10 cellular contexts compared by ENCODE assay signal in the genomic region with DNA sequence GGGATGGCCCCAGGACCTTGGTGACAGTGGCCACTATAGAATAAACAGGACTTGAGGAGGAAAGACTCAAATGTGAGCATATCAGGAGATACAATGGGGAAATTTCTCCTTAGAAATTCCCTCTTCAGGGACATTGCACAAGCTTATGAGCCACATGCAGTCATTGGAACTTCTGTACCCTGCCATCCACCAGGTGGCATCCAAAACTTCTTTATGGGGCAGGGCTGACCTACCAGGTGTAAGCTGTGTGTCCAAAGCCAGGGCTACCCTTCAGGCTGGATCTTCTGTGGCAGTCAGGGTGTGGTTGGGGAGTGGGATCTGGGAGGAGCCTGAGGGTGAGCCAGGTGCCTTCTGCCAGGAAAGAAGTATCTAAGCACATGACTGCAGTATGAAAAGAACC. TPM values are rescaled to one million over a fixed set of nuclear protein-coding genes. Genes with fewer than 3 reads are reported as not detected.
A peak's percentile ranks its signal among the peaks of the same experiment; 100 is the strongest.
DNase-seq lines count a peak whose midpoint lies in the region; ATAC-seq and TF ChIP-seq lines count a peak whose summit lies in the region.
"Had no signal": no experiment of that assay in that cellular context is flagged by ENCODE, and none has a peak within 500 bp of the region (broad histone marks: within the 10 kb centered on the region; RNA-seq: fewer than 3 reads in every experiment).

No MANE protein-coding gene starts in this region.

- H3K79me2 ChIP-seq in HCT116 (ENCODE audit: insufficient read depth, low read length): no peaks in the 10 kb centered on the region

- DNase-seq in AG09309 (ENCODE audit: low read depth) (no peak), HCT116 (ENCODE audit: low read depth, low spot score) (peak; percentile 18), astrocyte of the spinal cord (ENCODE audit: low read depth, low spot score) (peak; percentile 3), left kidney (ENCODE audit: low read depth, low spot score) (peak; percentile 54), NCI-H2029 (lab: John Stamatoyannopoulos, UW) (no peak), NCI-H2029 treated with DMSO at 0.1 percent for 48 hours (lab: John Stamatoyannopoulos, UW) (no peak)
- DNase-seq: activated naive CD8-positive, alpha-beta T cell treated with anti-CD3 and anti-CD28 coated beads, Interleukin-2, amount 50 U/mL, for 24 hours had no signal

- TF ChIP-seq POLR2A in HCT116 (IDR thresholded peaks at IDR 0.05; ENCODE audit: borderline replicate concordance, extremely low read depth, insufficient read depth, insufficient read length): no peak

- POLR2A ChIA-PET in HCT116 (lab: Charles Lee): no interaction called here

- no peaks in the 10 kb centered on the region for H3K4me1 ChIP-seq in HCT116 (ENCODE audit: control insufficient read depth in 1 of 2, insufficient read depth in 2 of 2, low read length in 2 of 2)

- RAD21 ChIA-PET in HCT116 (lab: Charles Lee; ENCODE audit: low non-redundant PET in 1 of 2, low total read pairs in 2 of 2, uncharacterized antibody in 2 of 2, unreplicated experiment in 2 of 2): interaction anchor here (0.5 to 1.2 kb wide), 4 partner anchors 188 to 536 kb away, joined by 3 to 7 read pairs (median 4); no protein-coding TSS in a partner anchor

- no peaks in the 10 kb centered on the region for H4K20me1 ChIP-seq in HCT116 (ENCODE audit: insufficient read depth)

- TF ChIP-seq CTCF in AG09309 (IDR thresholded peaks at IDR 0.05; ENCODE audit: control insufficient read depth, insufficient read depth, low read depth, low read length, missing control alignments) (peak; percentile 39), HCT116 (IDR thresholded peaks at IDR 0.05 in 2 of 3, conservative IDR thresholded peaks at IDR 0.05 in 1 of 3; ENCODE audit: borderline replicate concordance in 1 of 3, insufficient read depth in 1 of 3, low read depth in 2 of 3, low read length in 2 of 3) (peak; percentile 48 to 53 (median 49); a peak in 5 of 6 replicates), astrocyte of the spinal cord (IDR thresholded peaks at IDR 0.05; ENCODE audit: low read depth, low read length) (no peak)

- BruUV-seq in HCT116 (replicated peaks; lab: Mats Ljungman, UMichigan): no TSS peak

- in situ Hi-C loops in astrocyte of the spinal cord (cut with HindIII; ENCODE audit: low sequenced_read_pairs): no loop called here

- H3K9ac ChIP-seq in HCT116 (ENCODE audit: low read length): no peak overlapping the region

- no peaks in the 10 kb centered on the region for H3K36me3 ChIP-seq in HCT116 (ENCODE audit: control insufficient read depth in 1 of 2, insufficient read depth in 2 of 2, low read length in 2 of 2)

- peaks cover 14% of the 10 kb centered on the region; the same call in 1 of the 2 replicates for H3K27me3 ChIP-seq in HCT116 (ENCODE audit: insufficient read depth, low read length)

- intact Hi-C loops in HCT116 (cut with micrococcal nuclease): loop anchor here (1.0 to 5.0 kb wide), 3 partner anchors 188 to 537 kb away; no protein-coding TSS in a partner anchor

- H3K9me2 ChIP-seq in HCT116 (ENCODE audit: insufficient read depth): no peaks in the 10 kb centered on the region

- ATAC-seq in HCT116 (peak; percentile 92), HG02884 (IDR thresholded peaks at IDR 0.05; ENCODE audit: unreplicated experiment) (no peak), HG03025 (IDR thresholded peaks at IDR 0.05; ENCODE audit: low FRiP score, unreplicated experiment) (no peak)
- ATAC-seq: activated naive CD8-positive, alpha-beta T cell treated with anti-CD3 and anti-CD28 coated beads, Interleukin-2, amount 50 U/mL, for 24 hours had no signal

- peak; percentile 64 for TF ChIP-seq RAD21 in HCT116 (IDR thresholded peaks at IDR 0.05; ENCODE audit: low read depth)

- no peak overlapping the region for H3K4me3 ChIP-seq in AG09309 (ENCODE audit: control insufficient read depth, low read depth, low read length)
- H3K4me3 ChIP-seq in HCT116 (replicated peaks in 1 of 2; ENCODE audit: low read depth in 1 of 2, low read length in 2 of 2): no peak overlapping the region
- no peak overlapping the region for H3K4me3 ChIP-seq in astrocyte of the spinal cord (ENCODE audit: low read depth, low read length)
- H3K4me3 ChIP-seq: SK-N-MC had no signal

- no peak overlapping the region for H3K4me2 ChIP-seq in HCT116 (ENCODE audit: low read length)

- no peaks in the 10 kb centered on the region for H3K9me3 ChIP-seq in HCT116 (ENCODE audit: control insufficient read depth in 1 of 2, insufficient read depth in 1 of 2, low read depth in 1 of 2, low read length in 2 of 2)

- H2AFZ ChIP-seq in HCT116 (ENCODE audit: low read depth, low read length, poor library complexity, severe bottlenecking): no peak overlapping the region

- CTCF ChIA-PET in HCT116 (lab: Charles Lee): interaction anchor here (0.6 to 2.4 kb wide), 10 partner anchors 10 to 543 kb away, joined by 3 to 14 read pairs (median 6); no protein-coding TSS in a partner anchor

- H3K27ac ChIP-seq in HCT116 (ENCODE audit: low read depth, low read length): no peak overlapping the region
- H3K27ac ChIP-seq: SK-N-MC had no signal

TF ChIP-seq in HCT116, 20 proteins besides CTCF, POLR2A, EP300 and RAD21:
- TF ChIP-seq ZFX (IDR thresholded peaks at IDR 0.05) (no peak), SIN3A (IDR thresholded peaks at IDR 0.05; ENCODE audit: low read depth) (no peak), SP1 (IDR thresholded peaks at IDR 0.05; ENCODE audit: low read depth) (no peak), JUND (IDR thresholded peaks at IDR 0.05) (no peak), EGR1 (IDR thresholded peaks at IDR 0.05; ENCODE audit: low read depth) (no peak), ELF1 (IDR thresholded peaks at IDR 0.05; ENCODE audit: borderline replicate concordance, low read depth) (no peak), SRF (IDR thresholded peaks at IDR 0.05; ENCODE audit: low read depth) (no peak), CEBPB (IDR thresholded peaks at IDR 0.05; ENCODE audit: low read depth) (no peak), YY1 (IDR thresholded peaks at IDR 0.05; ENCODE audit: extremely low read depth, insufficient replicate concordance, low read depth, low read length) (no peak), CBX3 (IDR thresholded peaks at IDR 0.05; ENCODE audit: low read depth) (no peak), POLR2AphosphoS5 (IDR thresholded peaks at IDR 0.05; ENCODE audit: low read depth, low read length) (no peak), FOSL1 (IDR thresholded peaks at IDR 0.05; ENCODE audit: low read depth) (no peak), EZH2phosphoT487 (IDR thresholded peaks at IDR 0.05; ENCODE audit: borderline replicate concordance) (no peak), TCF7L2 (IDR thresholded peaks at IDR 0.05; ENCODE audit: borderline replicate concordance, extremely low read depth, insufficient read depth, insufficient read length) (no peak), EZH2 (IDR thresholded peaks at IDR 0.05) (no peak), ZNF274 (IDR thresholded peaks at IDR 0.05; ENCODE audit: low read depth, low read length) (no peak)
- TF ChIP-seq, protein P1, sequence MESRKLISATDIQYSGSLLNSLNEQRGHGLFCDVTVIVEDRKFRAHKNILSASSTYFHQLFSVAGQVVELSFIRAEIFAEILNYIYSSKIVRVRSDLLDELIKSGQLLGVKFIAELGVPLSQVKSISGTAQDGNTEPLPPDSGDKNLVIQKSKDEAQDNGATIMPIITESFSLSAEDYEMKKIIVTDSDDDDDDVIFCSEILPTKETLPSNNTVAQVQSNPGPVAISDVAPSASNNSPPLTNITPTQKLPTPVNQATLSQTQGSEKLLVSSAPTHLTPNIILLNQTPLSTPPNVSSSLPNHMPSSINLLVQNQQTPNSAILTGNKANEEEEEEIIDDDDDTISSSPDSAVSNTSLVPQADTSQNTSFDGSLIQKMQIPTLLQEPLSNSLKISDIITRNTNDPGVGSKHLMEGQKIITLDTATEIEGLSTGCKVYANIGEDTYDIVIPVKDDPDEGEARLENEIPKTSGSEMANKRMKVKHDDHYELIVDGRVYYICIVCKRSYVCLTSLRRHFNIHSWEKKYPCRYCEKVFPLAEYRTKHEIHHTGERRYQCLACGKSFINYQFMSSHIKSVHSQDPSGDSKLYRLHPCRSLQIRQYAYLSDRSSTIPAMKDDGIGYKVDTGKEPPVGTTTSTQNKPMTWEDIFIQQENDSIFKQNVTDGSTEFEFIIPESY (IDR thresholded peaks at IDR 0.05; ENCODE audit: extremely low read depth, insufficient replicate concordance, low read length): no peak
- TF ChIP-seq, protein P2, sequence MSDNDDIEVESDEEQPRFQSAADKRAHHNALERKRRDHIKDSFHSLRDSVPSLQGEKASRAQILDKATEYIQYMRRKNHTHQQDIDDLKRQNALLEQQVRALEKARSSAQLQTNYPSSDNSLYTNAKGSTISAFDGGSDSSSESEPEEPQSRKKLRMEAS (IDR thresholded peaks at IDR 0.05): no peak
- TF ChIP-seq, protein P3, sequence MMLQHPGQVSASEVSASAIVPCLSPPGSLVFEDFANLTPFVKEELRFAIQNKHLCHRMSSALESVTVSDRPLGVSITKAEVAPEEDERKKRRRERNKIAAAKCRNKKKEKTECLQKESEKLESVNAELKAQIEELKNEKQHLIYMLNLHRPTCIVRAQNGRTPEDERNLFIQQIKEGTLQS (IDR thresholded peaks at IDR 0.05): no peak
- TF ChIP-seq, protein P4, sequence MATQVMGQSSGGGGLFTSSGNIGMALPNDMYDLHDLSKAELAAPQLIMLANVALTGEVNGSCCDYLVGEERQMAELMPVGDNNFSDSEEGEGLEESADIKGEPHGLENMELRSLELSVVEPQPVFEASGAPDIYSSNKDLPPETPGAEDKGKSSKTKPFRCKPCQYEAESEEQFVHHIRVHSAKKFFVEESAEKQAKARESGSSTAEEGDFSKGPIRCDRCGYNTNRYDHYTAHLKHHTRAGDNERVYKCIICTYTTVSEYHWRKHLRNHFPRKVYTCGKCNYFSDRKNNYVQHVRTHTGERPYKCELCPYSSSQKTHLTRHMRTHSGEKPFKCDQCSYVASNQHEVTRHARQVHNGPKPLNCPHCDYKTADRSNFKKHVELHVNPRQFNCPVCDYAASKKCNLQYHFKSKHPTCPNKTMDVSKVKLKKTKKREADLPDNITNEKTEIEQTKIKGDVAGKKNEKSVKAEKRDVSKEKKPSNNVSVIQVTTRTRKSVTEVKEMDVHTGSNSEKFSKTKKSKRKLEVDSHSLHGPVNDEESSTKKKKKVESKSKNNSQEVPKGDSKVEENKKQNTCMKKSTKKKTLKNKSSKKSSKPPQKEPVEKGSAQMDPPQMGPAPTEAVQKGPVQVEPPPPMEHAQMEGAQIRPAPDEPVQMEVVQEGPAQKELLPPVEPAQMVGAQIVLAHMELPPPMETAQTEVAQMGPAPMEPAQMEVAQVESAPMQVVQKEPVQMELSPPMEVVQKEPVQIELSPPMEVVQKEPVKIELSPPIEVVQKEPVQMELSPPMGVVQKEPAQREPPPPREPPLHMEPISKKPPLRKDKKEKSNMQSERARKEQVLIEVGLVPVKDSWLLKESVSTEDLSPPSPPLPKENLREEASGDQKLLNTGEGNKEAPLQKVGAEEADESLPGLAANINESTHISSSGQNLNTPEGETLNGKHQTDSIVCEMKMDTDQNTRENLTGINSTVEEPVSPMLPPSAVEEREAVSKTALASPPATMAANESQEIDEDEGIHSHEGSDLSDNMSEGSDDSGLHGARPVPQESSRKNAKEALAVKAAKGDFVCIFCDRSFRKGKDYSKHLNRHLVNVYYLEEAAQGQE (IDR thresholded peaks at IDR 0.05; ENCODE audit: low read depth): no peak

RNA-seq across cellular contexts. Expression of a gene that starts 36.6 kb away (rescaled TPM):
- not detected for total RNA-seq in HCT116 (2021; ENCODE audit: unreplicated experiment)
- not detected in 2 replicates for polyA plus RNA-seq in HCT116 (2012)

Comparison
In these comparisons a context has a peak if more than half of its experiments do, and no peak if none do; other contexts are left out.
1. DNase-seq: peak in HCT116 (single experiment), astrocyte of the spinal cord (single experiment) and left kidney (single experiment); none in AG09309 (single experiment), NCI-H2029 (single experiment) and NCI-H2029 treated with DMSO at 0.1 percent for 48 hours (single experiment).